1 cellular context compared by ENCODE assay signal in the genomic region with DNA sequence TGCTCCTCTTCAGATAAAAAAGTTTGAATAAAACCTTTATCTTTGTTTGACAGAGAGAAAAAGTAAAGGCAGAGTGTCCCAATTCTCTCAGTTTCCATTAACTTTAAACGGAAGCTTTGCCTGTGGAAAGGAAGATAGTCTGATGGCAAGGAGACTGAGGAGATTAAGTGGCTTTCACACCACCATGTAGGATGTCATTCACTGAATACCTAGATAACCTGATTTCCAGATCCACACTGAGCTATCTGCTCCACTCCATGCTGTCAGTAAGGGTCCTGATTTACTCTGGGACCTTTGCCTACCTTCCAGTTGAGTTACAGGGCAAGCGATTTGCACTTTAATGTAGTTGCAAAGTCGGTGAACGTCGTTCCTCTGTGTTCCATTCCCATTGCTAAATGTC.
TF ChIP-seq lines count a peak whose summit lies in the region.

No MANE protein-coding gene starts in this region.

TF ChIP-seq in K562, 482 proteins besides CTCF, POLR2A, EP300 and RAD21 (continued from another document):
- TF ChIP-seq CEBPZ (IDR thresholded peaks at IDR 0.05; ENCODE audit: borderline replicate concordance, low read depth, low read length) (no peak), NFE2 (IDR thresholded peaks at IDR 0.05; ENCODE audit: low read depth) (no peak), MBD2 (IDR thresholded peaks at IDR 0.05; ENCODE audit: borderline replicate concordance, low read depth) (no peak), SLC30A9 (CRISPR knock-in tag; IDR thresholded peaks at IDR 0.05) (no peak), LCOR (CRISPR knock-in tag; IDR thresholded peaks at IDR 0.05) (no peak), HNRNPL (IDR thresholded peaks at IDR 0.05; ENCODE audit: low read depth, low read length) (no peak), CREB1 (IDR thresholded peaks at IDR 0.05) (peak; percentile 50; the same call in 1 of the 2 replicates), CREB1 (CRISPR knock-in tag; IDR thresholded peaks at IDR 0.05) (no peak), MAFG (tag; conservative IDR thresholded peaks at IDR 0.05) (no peak), SNRNP70 (optimal IDR thresholded peaks at IDR 0.05; ENCODE audit: low read depth, low read length) (no peak), ZBTB49 (CRISPR knock-in tag; IDR thresholded peaks at IDR 0.05; ENCODE audit: borderline replicate concordance) (no peak), IRF1 (CRISPR knock-in tag; IDR thresholded peaks at IDR 0.05; ENCODE audit: borderline replicate concordance) (no peak), BRD9 (IDR thresholded peaks at IDR 0.05; ENCODE audit: low read depth, partially characterized antibody) (no peak), HDAC1 (IDR thresholded peaks at IDR 0.05) (peak; percentile 52 to 93; a peak in 3 of 4 replicates), ARNT (IDR thresholded peaks at IDR 0.05) (peak; percentile 65 to 72; a peak in 2 of 4 replicates), NCOA2 (IDR thresholded peaks at IDR 0.05; ENCODE audit: partially characterized antibody in 2 of 2) (peak in 1 of 2 experiments; percentile 44), PRDM10 (IDR thresholded peaks at IDR 0.05; ENCODE audit: partially characterized antibody) (no peak), ZNF766 (CRISPR knock-in tag; conservative IDR thresholded peaks at IDR 0.05) (no peak), GATAD2A (IDR thresholded peaks at IDR 0.05) (no peak), KAT8 (IDR thresholded peaks at IDR 0.05; ENCODE audit: low read depth) (no peak), ZNF699 (CRISPR knock-in tag; IDR thresholded peaks at IDR 0.05; ENCODE audit: insufficient replicate concordance) (no peak), POU5F1 (IDR thresholded peaks at IDR 0.05; ENCODE audit: borderline replicate concordance, low read depth, low read length, partially characterized antibody) (no peak), ZBTB7A (IDR thresholded peaks at IDR 0.05; ENCODE audit: borderline replicate concordance, control insufficient read depth, low read depth, low read length) (no peak)
